Comparison of ENCODE assay signal across 8 cellular contexts in genomic region chr14:95319312-95320075, GRCh38. TPM values are rescaled to one million over a fixed set of nuclear protein-coding genes. Genes with fewer than 3 reads are reported as not detected.
DNase-seq lines count a peak whose midpoint lies in the region; ATAC-seq and TF ChIP-seq lines count a peak whose summit lies in the region.

CLMN (minus strand) TSS chr14:95319908; CDS start chr14:95319792, 116 bp downstream.

- dilution Hi-C loops in IMR-90 (cut with HindIII; ENCODE audit: low sequenced_read_pairs, unreplicated experiment): no loop called here

- no peaks in the 10 kb centered on the region for H3K9me1 ChIP-seq in IMR-90 (ENCODE audit: insufficient read depth, low read length)

- H3K27me3 ChIP-seq in IMR-90 (ENCODE audit: control insufficient read depth, insufficient read depth, low read length): peaks cover 20% of the 10 kb centered on the region
- H3K27me3 ChIP-seq in WERI-Rb-1 (ENCODE audit: insufficient read depth, low read depth, severe bottlenecking): no peaks in the 10 kb centered on the region

- no peak within 1 kb of the TSS for H3K56ac ChIP-seq in IMR-90 (ENCODE audit: extremely low read depth, insufficient read depth, low read length)

- no peak within 1 kb of the TSS for H4K5ac ChIP-seq in IMR-90 (ENCODE audit: low read depth, low read length)

- 0% methylated on average over 9 of the region's 98 CpGs; no CpG with 5 or more reads in 1 of the 2 experiments for WGBS in IMR-90 (ENCODE audit: extremely low coverage in 2 of 2, insufficient read length in 1 of 2), 2 experiments

- no peaks in the 10 kb centered on the region for H3K36me3 ChIP-seq in IMR-90 (ENCODE audit: control insufficient read depth, insufficient read depth, low read length)
- H3K36me3 ChIP-seq in WERI-Rb-1: peaks cover 3% of the 10 kb centered on the region; the same call in 1 of the 2 replicates

- DNase-seq in stimulated activated CD4-positive, alpha-beta T cell treated with anti-CD3 and anti-CD28 coated beads, Interleukin-12 subunit alpha, Interleukin-12 subunit beta, amount 100 ng/mL, for 4 hours: peak; percentile 18
- DNase-seq in stimulated activated CD4-positive, alpha-beta T cell treated with anti-CD3 and anti-CD28 coated beads, Interleukin-1b, Interleukin-23, amount 100 ng/mL, for 48 hours: no peak
- DNase-seq in IMR-90 (peak; percentile 4), WERI-Rb-1 (peak; percentile 50), dermis blood vessel endothelial cell (peak; percentile 49), lung microvascular endothelial cell (ENCODE audit: low read depth in 2 of 2) (peak; percentile 30 to 48)
- DNase-seq in stimulated activated naive CD8-positive, alpha-beta T cell treated with anti-CD3 and anti-CD28 coated beads, Interleukin-15, Interleukin-2, amounts not matched to agents 100 U/mL and 50 U/mL, for 24 hours: peak; percentile 28

- in situ Hi-C loops in IMR-90 (cut with MboI; ENCODE audit: low sequenced_read_pairs): no loop called here

- no peak within 1 kb of the TSS for H2BK120ac ChIP-seq in IMR-90 (ENCODE audit: low read depth, low read length)

- H3K9me3 ChIP-seq in IMR-90 (ENCODE audit: control insufficient read depth, insufficient read depth, low read length): no peaks in the 10 kb centered on the region
- H3K9me3 ChIP-seq in WERI-Rb-1 (ENCODE audit: severe bottlenecking): no peaks in the 10 kb centered on the region

- H2BK20ac ChIP-seq in IMR-90 (ENCODE audit: low read depth, low read length): no peak within 1 kb of the TSS

- H3K27ac ChIP-seq in IMR-90 (ENCODE audit: insufficient read depth, low read length) (no peak within 1 kb of the TSS), WERI-Rb-1 (peak within 1 kb of the TSS; percentile 73)

- H2AK5ac ChIP-seq in IMR-90 (ENCODE audit: low read depth, low read length): no peak within 1 kb of the TSS

- no peak within 1 kb of the TSS for H3K23ac ChIP-seq in IMR-90 (ENCODE audit: low read depth, low read length)

- TF ChIP-seq CTCF in IMR-90 (conservative IDR thresholded peaks at IDR 0.05; ENCODE audit: low read depth, low read length) (no peak), WERI-Rb-1 (IDR thresholded peaks at IDR 0.05; ENCODE audit: low read depth, low read length) (no peak)

- no peak within 1 kb of the TSS for H3K9ac ChIP-seq in IMR-90 (ENCODE audit: low read depth, low read length)

- H4K8ac ChIP-seq in IMR-90 (ENCODE audit: low read depth in 2 of 2, low read length in 2 of 2): no peak within 1 kb of the TSS

- no peak for TF ChIP-seq POLR2A in IMR-90 (IDR thresholded peaks at IDR 0.05; ENCODE audit: low read depth, low read length)

- no peak for TF ChIP-seq RAD21 in IMR-90 (IDR thresholded peaks at IDR 0.05; ENCODE audit: low read length)

- no peak within 1 kb of the TSS for H2AK9ac ChIP-seq in IMR-90 (replicated peaks; ENCODE audit: low read depth, low read length, poor library complexity)

- H3K14ac ChIP-seq in IMR-90 (replicated peaks; ENCODE audit: low read depth, low read length): no peak within 1 kb of the TSS

- no peak within 1 kb of the TSS for H3K4ac ChIP-seq in IMR-90 (ENCODE audit: low read depth, low read length)

- BruUV-seq in IMR-90 (replicated peaks; lab: Mats Ljungman, UMichigan): no TSS peak

- H2BK15ac ChIP-seq in IMR-90 (ENCODE audit: low read depth, low read length): no peak within 1 kb of the TSS

- H3K4me2 ChIP-seq in IMR-90 (ENCODE audit: low read depth, low read length): peak within 1 kb of the TSS; percentile 90

- H2AFZ ChIP-seq in IMR-90 (replicated peaks; ENCODE audit: low read length, poor library complexity): peak within 1 kb of the TSS; percentile 93

- POLR2A ChIA-PET in IMR-90 (lab: Charles Lee; ENCODE audit: unreplicated experiment): no interaction called here

- CTCF ChIA-PET in IMR-90 (lab: Yijun Ruan, JAX): no interaction called here

- peak within 1 kb of the TSS; percentile 72 for H3K4me3 ChIP-seq in IMR-90 (ENCODE audit: insufficient read depth, low read depth, low read length)
- peak within 1 kb of the TSS; percentile 81 for H3K4me3 ChIP-seq in WERI-Rb-1 (ENCODE audit: low read depth, low read length)

- H3K79me1 ChIP-seq in IMR-90 (ENCODE audit: low read depth in 1 of 2, low read length in 2 of 2): no peaks in the 10 kb centered on the region

- peak; percentile 88 for ATAC-seq in IMR-90 (ENCODE audit: low read depth)
- ATAC-seq in stimulated activated naive CD8-positive, alpha-beta T cell treated with anti-CD3 and anti-CD28 coated beads, Interleukin-15, Interleukin-2, amounts not matched to agents 100 U/mL and 50 U/mL, for 24 hours: no peak
- ATAC-seq in HG03460 (IDR thresholded peaks at IDR 0.05; ENCODE audit: unreplicated experiment): no peak

- no peaks in the 10 kb centered on the region for H4K20me1 ChIP-seq in IMR-90 (ENCODE audit: insufficient read depth, low read length)

- no peak within 1 kb of the TSS for H4K91ac ChIP-seq in IMR-90 (ENCODE audit: insufficient read depth, low read depth, low read length)

- H3K18ac ChIP-seq in IMR-90 (ENCODE audit: low read depth, low read length): no peak within 1 kb of the TSS

- intact Hi-C loops in IMR-90 (cut with micrococcal nuclease): no loop called here

- H3K4me1 ChIP-seq in IMR-90 (ENCODE audit: control insufficient read depth, insufficient read depth, low read length): no peaks in the 10 kb centered on the region; the same call in 1 of the 2 replicates

- H2BK5ac ChIP-seq in IMR-90 (ENCODE audit: low read depth, low read length, poor library complexity, severe bottlenecking): no peak within 1 kb of the TSS

TF ChIP-seq in IMR-90, 13 proteins besides CTCF, POLR2A, EP300 and RAD21:
- no peak for TF ChIP-seq SMC3 (IDR thresholded peaks at IDR 0.05; ENCODE audit: low read depth, low read length)
- no peak for TF ChIP-seq MXI1 (IDR thresholded peaks at IDR 0.05; ENCODE audit: borderline replicate concordance, low read depth, low read length)
- no peak for TF ChIP-seq NFE2L2 (IDR thresholded peaks at IDR 0.05; ENCODE audit: low read depth, low read length)
- TF ChIP-seq, protein P1, sequence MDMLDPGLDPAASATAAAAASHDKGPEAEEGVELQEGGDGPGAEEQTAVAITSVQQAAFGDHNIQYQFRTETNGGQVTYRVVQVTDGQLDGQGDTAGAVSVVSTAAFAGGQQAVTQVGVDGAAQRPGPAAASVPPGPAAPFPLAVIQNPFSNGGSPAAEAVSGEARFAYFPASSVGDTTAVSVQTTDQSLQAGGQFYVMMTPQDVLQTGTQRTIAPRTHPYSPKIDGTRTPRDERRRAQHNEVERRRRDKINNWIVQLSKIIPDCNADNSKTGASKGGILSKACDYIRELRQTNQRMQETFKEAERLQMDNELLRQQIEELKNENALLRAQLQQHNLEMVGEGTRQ (IDR thresholded peaks at IDR 0.05; ENCODE audit: low read depth, low read length): no peak
- TF ChIP-seq, protein P2, sequence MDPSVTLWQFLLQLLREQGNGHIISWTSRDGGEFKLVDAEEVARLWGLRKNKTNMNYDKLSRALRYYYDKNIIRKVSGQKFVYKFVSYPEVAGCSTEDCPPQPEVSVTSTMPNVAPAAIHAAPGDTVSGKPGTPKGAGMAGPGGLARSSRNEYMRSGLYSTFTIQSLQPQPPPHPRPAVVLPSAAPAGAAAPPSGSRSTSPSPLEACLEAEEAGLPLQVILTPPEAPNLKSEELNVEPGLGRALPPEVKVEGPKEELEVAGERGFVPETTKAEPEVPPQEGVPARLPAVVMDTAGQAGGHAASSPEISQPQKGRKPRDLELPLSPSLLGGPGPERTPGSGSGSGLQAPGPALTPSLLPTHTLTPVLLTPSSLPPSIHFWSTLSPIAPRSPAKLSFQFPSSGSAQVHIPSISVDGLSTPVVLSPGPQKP (IDR thresholded peaks at IDR 0.05; ENCODE audit: borderline replicate concordance, low read depth, low read length): no peak
- TF ChIP-seq RFX5 (IDR thresholded peaks at IDR 0.05; ENCODE audit: low read depth, low read length): no peak
- no peak for TF ChIP-seq CHD1 (IDR thresholded peaks at IDR 0.05; ENCODE audit: low read depth, low read length)
- TF ChIP-seq MAFK (IDR thresholded peaks at IDR 0.05; ENCODE audit: low read depth, low read length): no peak
- no peak for TF ChIP-seq MAZ (IDR thresholded peaks at IDR 0.05; ENCODE audit: borderline replicate concordance, low read depth, low read length)
- no peak for TF ChIP-seq BHLHE40 (IDR thresholded peaks at IDR 0.05; ENCODE audit: low read depth, low read length)
- no peak for TF ChIP-seq CEBPB (IDR thresholded peaks at IDR 0.05; ENCODE audit: low read depth, low read length)
- no peak for TF ChIP-seq FOS (IDR thresholded peaks at IDR 0.05; ENCODE audit: low read depth, low read length)
- no peak for TF ChIP-seq RCOR1 (IDR thresholded peaks at IDR 0.05; ENCODE audit: insufficient replicate concordance, low read length)
TF ChIP-seq in IMR-90: peak in this region for 0.

RNA-seq across cellular contexts. Expression of gene CLMN, which starts in this region (rescaled TPM):
- total RNA-seq in IMR-90 (2012; rRNA removed): under 0.01 and 0.18 TPM in 2 replicates
- polyA plus RNA-seq in IMR-90 (2012; rRNA removed): 0.09 and 0.10 TPM in 2 replicates
- 0.03 TPM in 1 of 2 replicates, not detected in the other for polyA plus RNA-seq in IMR-90 (2012; cell fraction: cytosol; rRNA removed)
- 0.03 and 0.09 TPM in 2 replicates for polyA plus RNA-seq in IMR-90 (2012; cell fraction: nucleus; rRNA removed; ENCODE audit: low replicate concordance)
- total RNA-seq in dermis blood vessel endothelial cell: 0.68 and 1.5 TPM in 2 replicates
- total RNA-seq in lung microvascular endothelial cell: 0.20 and 0.65 TPM in 2 replicates

Comparison
In these comparisons a context has a peak if more than half of its experiments do, and no peak if none do; other contexts are left out.
1. Peak in DNase-seq, ATAC-seq, H3K4me3 ChIP-seq and H3K4me2 ChIP-seq in IMR-90; RNA of the gene not detected or under 1 TPM.
2. Peak in DNase-seq in lung microvascular endothelial cell; RNA of the gene not detected or under 1 TPM.